Comparison of ENCODE assay signal across 1 cellular context in the genomic region with DNA sequence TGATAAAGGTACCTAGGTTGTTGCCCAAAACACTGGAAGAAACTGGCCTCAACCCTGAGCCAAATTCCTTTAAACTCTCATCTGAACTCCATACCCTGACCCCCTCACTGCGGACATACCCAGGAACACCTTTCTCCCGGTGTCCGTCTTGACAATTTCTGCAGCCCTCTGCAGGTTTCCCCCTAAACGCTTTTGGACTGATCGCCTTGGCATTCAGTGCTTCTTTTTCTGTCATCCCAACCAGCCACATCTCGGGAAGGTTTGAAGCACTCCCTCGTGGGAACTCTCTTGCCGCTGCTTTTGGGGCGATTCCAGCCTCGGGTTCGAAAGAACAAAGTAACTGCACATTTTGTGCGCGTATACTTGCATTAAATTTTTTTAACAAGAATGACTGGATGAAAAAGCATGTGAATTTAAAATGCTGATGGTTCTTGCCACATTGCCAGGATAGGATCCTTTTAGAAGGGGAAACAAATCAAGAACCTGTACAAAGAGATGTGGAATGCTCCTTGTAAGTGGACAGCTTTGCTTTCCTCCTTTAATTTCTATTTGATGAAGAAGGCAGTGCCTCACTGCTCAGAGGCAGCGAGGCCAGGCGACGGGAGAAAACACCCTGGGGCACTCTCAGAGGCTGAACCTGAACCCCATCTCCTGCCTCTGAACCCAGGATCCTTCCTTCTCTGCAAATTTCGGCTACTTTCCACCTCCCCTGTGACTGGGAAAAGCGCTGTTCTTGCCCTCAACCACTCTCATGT.
TF ChIP-seq lines count a peak whose summit lies in the region.

No MANE protein-coding gene starts in this region.

TF ChIP-seq in GM12878, 131 proteins besides CTCF, POLR2A, EP300 and RAD21:
- TF ChIP-seq PAX5 (IDR thresholded peaks at IDR 0.05; ENCODE audit: borderline replicate concordance, low read depth, low read length) = no peak
- no peak for TF ChIP-seq ZNF622 (IDR thresholded peaks at IDR 0.05)
- no peak for TF ChIP-seq NRF1 (conservative IDR thresholded peaks at IDR 0.05; ENCODE audit: low read depth, low read length)
- no peak for TF ChIP-seq ATF7 (IDR thresholded peaks at IDR 0.05; ENCODE audit: low read depth)
- no peak for TF ChIP-seq CREB1 (IDR thresholded peaks at IDR 0.05; ENCODE audit: low read depth)
- no peak for TF ChIP-seq NFYA (IDR thresholded peaks at IDR 0.05; ENCODE audit: borderline replicate concordance, low read depth, low read length)
- no peak for TF ChIP-seq ZBED1 (IDR thresholded peaks at IDR 0.05; ENCODE audit: borderline replicate concordance)
- no peak for TF ChIP-seq SREBF1 (IDR thresholded peaks at IDR 0.05; ENCODE audit: low read length)
- TF ChIP-seq, protein P1, sequence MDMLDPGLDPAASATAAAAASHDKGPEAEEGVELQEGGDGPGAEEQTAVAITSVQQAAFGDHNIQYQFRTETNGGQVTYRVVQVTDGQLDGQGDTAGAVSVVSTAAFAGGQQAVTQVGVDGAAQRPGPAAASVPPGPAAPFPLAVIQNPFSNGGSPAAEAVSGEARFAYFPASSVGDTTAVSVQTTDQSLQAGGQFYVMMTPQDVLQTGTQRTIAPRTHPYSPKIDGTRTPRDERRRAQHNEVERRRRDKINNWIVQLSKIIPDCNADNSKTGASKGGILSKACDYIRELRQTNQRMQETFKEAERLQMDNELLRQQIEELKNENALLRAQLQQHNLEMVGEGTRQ (IDR thresholded peaks at IDR 0.05; ENCODE audit: borderline replicate concordance, low read depth, low read length) = no peak
